Comparison of ENCODE assay signal across 11 cellular contexts in genomic region chr7:22860337-22860736, GRCh38. TPM values are rescaled to one million over a fixed set of nuclear protein-coding genes. Genes with fewer than 3 reads are reported as not detected.
DNase-seq lines count a peak whose midpoint lies in the region; ATAC-seq and TF ChIP-seq lines count a peak whose summit lies in the region.
"Had no signal": no experiment of that assay in that cellular context is flagged by ENCODE, and none has a peak within 500 bp of the region (broad histone marks: within the 10 kb centered on the region; RNA-seq: fewer than 3 reads in every experiment).

No MANE protein-coding gene starts in this region.

- peaks cover 13 to 53% of the 10 kb centered on the region in 2 donors for H3K4me1 ChIP-seq in ascending aorta
- H3K4me1 ChIP-seq in osteoblast (ENCODE audit: insufficient read depth, low read length) = peaks cover 66% of the 10 kb centered on the region

- H3K27me3 ChIP-seq in ascending aorta (no peaks in the 10 kb centered on the region), osteoblast (ENCODE audit: insufficient read depth, low read length) (no peaks in the 10 kb centered on the region)

- peak overlapping the region; percentile 79 to 84 for H3K27ac ChIP-seq in ascending aorta
- H3K27ac ChIP-seq in osteoblast (ENCODE audit: low read depth, low read length) = peak overlapping the region; percentile 91
- H3K27ac ChIP-seq: HL-60 had no signal

- peak overlapping the region; percentile 3 for H3K4me3 ChIP-seq in NB4 (ENCODE audit: low read depth, low read length)
- no peak overlapping the region for H3K4me3 ChIP-seq in ascending aorta
- no peak overlapping the region for H3K4me3 ChIP-seq in osteoblast (ENCODE audit: insufficient read depth, low read length)
- H3K4me3 ChIP-seq: HAP-1 had no signal

- no peaks in the 10 kb centered on the region for H4K20me1 ChIP-seq in osteoblast (ENCODE audit: insufficient read depth, low read length)

- H3K36me3 ChIP-seq in ascending aorta (peaks cover 0 to 13% of the 10 kb centered on the region in 2 donors), osteoblast (ENCODE audit: insufficient read depth, low read length) (peaks cover 38% of the 10 kb centered on the region)

- intact Hi-C loops in ascending aorta (cut with DNase I) = no loop called here

- H3K9me3 ChIP-seq in ascending aorta (no peaks in the 10 kb centered on the region), osteoblast (ENCODE audit: low read depth, low read length) (no peaks in the 10 kb centered on the region)
- H3K9me3 ChIP-seq: HAP-1 had no signal

- peaks cover 4% of the 10 kb centered on the region for H3K79me2 ChIP-seq in osteoblast (ENCODE audit: insufficient read depth, low read length)

- DNase-seq in ELR (ENCODE audit: low read depth) (peak; percentile 47), NB4 (ENCODE audit: low read depth) (peak; percentile 50), ascending aorta (ENCODE audit: low spot score in 2 of 2) (no peak), osteoblast (ENCODE audit: insufficient read length, low spot score, missing footprints) (no peak), SHP77 (lab: John Stamatoyannopoulos, UW) (no peak), erythroblast (lab: John Stamatoyannopoulos, UW) (no peak), COR-L47 (lab: John Stamatoyannopoulos, UW) (no peak)
- DNase-seq: NCI-H187 treated with DMSO at 0.1 percent for 48 hours had no signal

- no peak overlapping the region for H2AFZ ChIP-seq in osteoblast (ENCODE audit: low read length)

- TF ChIP-seq POLR2A in NB4 (IDR thresholded peaks at IDR 0.05; ENCODE audit: extremely low read depth, insufficient read length) (no peak), erythroblast (IDR thresholded peaks at IDR 0.05; ENCODE audit: low read length) (no peak)

- TF ChIP-seq CTCF in NB4 (IDR thresholded peaks at IDR 0.05; ENCODE audit: low read depth, low read length) (no peak), ascending aorta (IDR thresholded peaks at IDR 0.05) (no peak), osteoblast (IDR thresholded peaks at IDR 0.05; ENCODE audit: extremely low read depth, low read depth, low read length) (no peak)

- no peak for ATAC-seq in HG03565 (IDR thresholded peaks at IDR 0.05; ENCODE audit: unreplicated experiment)

- H3K4me2 ChIP-seq in osteoblast (ENCODE audit: insufficient read depth, low read length) = no peak overlapping the region

RNA-seq across cellular contexts. Expression of gene TOMM7, which starts 37.7 kb away (rescaled TPM):
- total RNA-seq in ascending aorta (65.1 TPM), osteoblast (144 and 197 TPM in 2 replicates)

Comparison
In these comparisons a context has a peak if more than half of its experiments do, and no peak if none do; other contexts are left out.
1. DNase-seq: peak in ELR (single experiment) and NB4 (single experiment); none in ascending aorta (0 of 2), osteoblast (single experiment), SHP77 (0 of 2), erythroblast (0 of 2) and COR-L47 (single experiment).